Comparison of ENCODE assay signal across 38 cellular contexts in the genomic region with DNA sequence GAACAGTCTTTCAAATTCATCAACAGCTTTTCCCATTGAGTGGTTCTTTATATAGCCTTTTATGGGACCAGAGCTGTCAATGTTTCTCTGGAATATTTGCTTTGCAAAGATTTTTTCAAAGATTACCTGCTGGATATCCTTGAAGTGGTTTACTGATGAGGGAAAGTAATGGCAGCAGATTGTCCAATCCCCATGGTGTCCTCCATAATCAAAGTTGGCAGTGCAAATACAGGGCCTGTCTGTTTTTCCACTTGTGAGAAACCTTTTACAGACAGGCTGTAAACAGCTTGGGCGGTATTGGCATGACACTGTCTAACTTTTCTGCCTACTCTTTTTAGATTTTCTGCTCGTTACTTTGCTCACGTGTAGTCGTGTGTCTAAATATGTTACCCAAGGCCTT.
"Had no signal": no experiment of that assay in that cellular context is flagged by ENCODE, and none has a peak within 500 bp of the region (broad histone marks: within the 10 kb centered on the region; RNA-seq: fewer than 3 reads in every experiment).

No MANE protein-coding gene starts in this region.

- H3K27ac ChIP-seq: adrenal gland, ascending aorta, body of pancreas, brain microvascular endothelial cell, breast epithelium, cardiac muscle cell had no signal

- DNase-seq: activated effector memory CD4-positive, alpha-beta T cell treated with anti-CD3 and anti-CD28 coated beads, Interleukin-2, amount 50 U/mL, for 16 hours; activated effector memory CD4-positive, alpha-beta T cell treated with Interleukin-2 at 50 U/mL for 16 hours; activated gamma-delta T cell; activated gamma-delta T cell treated with Interleukin-2 at 50 U/mL for 16 hours; activated naive CD4-positive, alpha-beta T cell; activated naive CD4-positive, alpha-beta T cell treated with anti-CD3 and anti-CD28 coated beads for 36 hours; activated naive CD4-positive, alpha-beta T cell treated with anti-CD3 and anti-CD28 coated beads, Interleukin-2, amount 10 ng/mL, durations not matched to agents 7 days and 5 days; activated naive CD4-positive, alpha-beta T cell treated with anti-CD3 and anti-CD28 coated beads, Interleukin-2, amount 50 U/mL, for 16 hours; activated naive CD4-positive, alpha-beta T cell treated with Interleukin-2 at 50 U/mL for 16 hours; activated naive CD8-positive, alpha-beta T cell treated with anti-CD3 and anti-CD28 coated beads for 36 hours; activated naive CD8-positive, alpha-beta T cell treated with anti-CD3 and anti-CD28 coated beads, Interleukin-2, amount 10 ng/mL, durations not matched to agents 7 days and 5 days; activated naive CD8-positive, alpha-beta T cell treated with anti-CD3 and anti-CD28 coated beads, Interleukin-2, amount 50 U/mL, for 24 hours; activated T-cell treated with anti-CD3 and anti-CD28 coated beads, Interleukin-2, amount 50 U/mL, for 1 hour; activated T-cell treated with anti-CD3 and anti-CD28 coated beads, Interleukin-2, amount 50 U/mL, for 24 hours; activated T-cell treated with anti-CD3 and anti-CD28 coated beads, Interleukin-2, amount 50 U/mL, for 4 hours; activated T-cell treated with anti-CD3 and anti-CD28 coated beads, Interleukin-2, amount 50 U/mL, for 48 hours; activated T-cell treated with anti-CD3 and anti-CD28 coated beads, Interleukin-2, amount 50 U/mL, for 72 hours; adrenal gland; amniotic stem cell; amygdala; anterior cingulate cortex; aorta; body of pancreas; brain microvascular endothelial cell; caudate nucleus; central memory CD4-positive, alpha-beta T cell; cerebellar nuclear complex had no signal

- H3K9me3 ChIP-seq: adrenal gland, body of pancreas, breast epithelium had no signal

- H3K27me3 Mint-ChIP-seq: activated naive CD4-positive, alpha-beta T cell treated with anti-CD3 and anti-CD28 coated beads, Interleukin-2, amount 10 ng/mL, durations not matched to agents 7 days and 5 days; activated naive CD4-positive, alpha-beta T cell treated with anti-CD3 and anti-CD28 coated beads, Interleukin-2, amount 50 U/mL, for 24 hours; activated naive CD8-positive, alpha-beta T cell treated with anti-CD3 and anti-CD28 coated beads for 36 hours; activated naive CD8-positive, alpha-beta T cell treated with anti-CD3 and anti-CD28 coated beads, Interleukin-2, amount 10 ng/mL, durations not matched to agents 7 days and 5 days; activated naive CD8-positive, alpha-beta T cell treated with anti-CD3 and anti-CD28 coated beads, Interleukin-2, amount 50 U/mL, for 24 hours; activated T-cell treated with anti-CD3 and anti-CD28 coated beads, Interleukin-2, amount 50 U/mL, for 24 hours; brain; central memory CD8-positive, alpha-beta T cell had no signal

- H3K36me3 Mint-ChIP-seq: activated naive CD4-positive, alpha-beta T cell treated with anti-CD3 and anti-CD28 coated beads, Interleukin-2, amount 10 ng/mL, durations not matched to agents 7 days and 5 days; activated naive CD4-positive, alpha-beta T cell treated with anti-CD3 and anti-CD28 coated beads, Interleukin-2, amount 50 U/mL, for 24 hours; activated naive CD8-positive, alpha-beta T cell; activated naive CD8-positive, alpha-beta T cell treated with anti-CD3 and anti-CD28 coated beads for 36 hours; activated naive CD8-positive, alpha-beta T cell treated with anti-CD3 and anti-CD28 coated beads, Interleukin-2, amount 10 ng/mL, durations not matched to agents 7 days and 5 days; brain had no signal

- H3K36me3 ChIP-seq: adrenal gland, ascending aorta, brain microvascular endothelial cell, breast epithelium, cardiac muscle cell had no signal

- H3K4me3 Mint-ChIP-seq: activated naive CD4-positive, alpha-beta T cell treated with anti-CD3 and anti-CD28 coated beads for 36 hours; activated naive CD4-positive, alpha-beta T cell treated with anti-CD3 and anti-CD28 coated beads, Interleukin-2, amount 10 ng/mL, durations not matched to agents 7 days and 5 days; activated naive CD4-positive, alpha-beta T cell treated with anti-CD3 and anti-CD28 coated beads, Interleukin-2, amount 50 U/mL, for 24 hours; activated naive CD8-positive, alpha-beta T cell; activated naive CD8-positive, alpha-beta T cell treated with anti-CD3 and anti-CD28 coated beads for 36 hours; activated naive CD8-positive, alpha-beta T cell treated with anti-CD3 and anti-CD28 coated beads, Interleukin-2, amount 10 ng/mL, durations not matched to agents 7 days and 5 days; activated naive CD8-positive, alpha-beta T cell treated with anti-CD3 and anti-CD28 coated beads, Interleukin-2, amount 50 U/mL, for 24 hours; activated T-cell treated with anti-CD3 and anti-CD28 coated beads, Interleukin-2, amount 50 U/mL, for 24 hours; activated T-cell treated with anti-CD3 and anti-CD28 coated beads, Interleukin-2, amount 50 U/mL, for 4 hours; activated T-cell treated with anti-CD3 and anti-CD28 coated beads, Interleukin-2, amount 50 U/mL, for 72 hours; activated T-helper 1 cell treated with anti-CD3 and anti-CD28 coated beads, Interleukin-12 subunit alpha, Interleukin-12 subunit beta, Interleukin-2, Interleukin-4 antibody, amounts not matched to agents 30 ng/mL and 10 ng/mL and 1 ng/mL, durations not matched to agents 14 hours and 24 hours and 36 hours; activated T-helper 17 cell treated with anti-CD3 and anti-CD28 coated beads, Interleukin-2, amount 50 U/mL, for 72 hours; brain; central memory CD8-positive, alpha-beta T cell had no signal

- H3K4me1 Mint-ChIP-seq: activated naive CD4-positive, alpha-beta T cell treated with anti-CD3 and anti-CD28 coated beads, Interleukin-2, amount 10 ng/mL, durations not matched to agents 7 days and 5 days; activated naive CD4-positive, alpha-beta T cell treated with anti-CD3 and anti-CD28 coated beads, Interleukin-2, amount 50 U/mL, for 24 hours; activated naive CD8-positive, alpha-beta T cell treated with anti-CD3 and anti-CD28 coated beads for 36 hours; activated naive CD8-positive, alpha-beta T cell treated with anti-CD3 and anti-CD28 coated beads, Interleukin-2, amount 10 ng/mL, durations not matched to agents 7 days and 5 days; activated naive CD8-positive, alpha-beta T cell treated with anti-CD3 and anti-CD28 coated beads, Interleukin-2, amount 50 U/mL, for 24 hours; activated T-helper 17 cell treated with anti-CD3 and anti-CD28 coated beads, Interleukin-2, amount 50 U/mL, for 72 hours; brain; central memory CD8-positive, alpha-beta T cell had no signal

- H3K4me1 ChIP-seq: adrenal gland, ascending aorta, body of pancreas, breast epithelium had no signal

- H3K27ac Mint-ChIP-seq: activated naive CD4-positive, alpha-beta T cell treated with anti-CD3 and anti-CD28 coated beads for 36 hours; activated naive CD4-positive, alpha-beta T cell treated with anti-CD3 and anti-CD28 coated beads, Interleukin-2, amount 10 ng/mL, durations not matched to agents 7 days and 5 days; activated naive CD4-positive, alpha-beta T cell treated with anti-CD3 and anti-CD28 coated beads, Interleukin-2, amount 50 U/mL, for 24 hours; activated naive CD4-positive, alpha-beta T cell treated with anti-CD3 and anti-CD28 coated beads, Interleukin-2, amount 50 U/mL, for 72 hours; activated naive CD8-positive, alpha-beta T cell; activated naive CD8-positive, alpha-beta T cell treated with anti-CD3 and anti-CD28 coated beads for 36 hours; activated naive CD8-positive, alpha-beta T cell treated with anti-CD3 and anti-CD28 coated beads, Interleukin-2, amount 10 ng/mL, durations not matched to agents 7 days and 5 days; activated naive CD8-positive, alpha-beta T cell treated with anti-CD3 and anti-CD28 coated beads, Interleukin-2, amount 50 U/mL, for 24 hours; activated T-cell treated with anti-CD3 and anti-CD28 coated beads, Interleukin-2, amount 50 U/mL, for 24 hours; activated T-cell treated with anti-CD3 and anti-CD28 coated beads, Interleukin-2, amount 50 U/mL, for 72 hours; activated T-helper 1 cell treated with anti-CD3 and anti-CD28 coated beads, Interleukin-12 subunit alpha, Interleukin-12 subunit beta, Interleukin-2, Interleukin-4 antibody, amounts not matched to agents 30 ng/mL and 10 ng/mL and 1 ng/mL, durations not matched to agents 14 hours and 24 hours and 36 hours; activated T-helper 17 cell treated with anti-CD3 and anti-CD28 coated beads, Interleukin-2, amount 50 U/mL, for 72 hours; activated T-helper 2 cell treated with anti-CD3 and anti-CD28 coated beads, Interferon-gamma antibody, Interleukin-2, Interleukin-4, amounts not matched to agents 10 μg/mL and 5 μg/mL and 100 μg/mL, durations not matched to agents 14 hours and 24 hours and 36 hours; brain had no signal

- H3K27me3 ChIP-seq: adrenal gland, ascending aorta, body of pancreas, brain microvascular endothelial cell, breast epithelium, cardiac muscle cell had no signal

- ATAC-seq: activated naive CD4-positive, alpha-beta T cell treated with anti-CD3 and anti-CD28 coated beads, Interleukin-2, amount 50 U/mL, for 72 hours; activated naive CD8-positive, alpha-beta T cell treated with anti-CD3 and anti-CD28 coated beads, Interleukin-2, amount 50 U/mL, for 24 hours; activated T-cell treated with anti-CD3 and anti-CD28 coated beads, Interleukin-2, amount 50 U/mL, for 4 hours; activated T-cell treated with anti-CD3 and anti-CD28 coated beads, Interleukin-2, amount 50 U/mL, for 72 hours; activated T-helper 17 cell treated with anti-CD3 and anti-CD28 coated beads, Interleukin-2, amount 50 U/mL, for 72 hours; body of pancreas had no signal

- H3K9me3 Mint-ChIP-seq: activated naive CD4-positive, alpha-beta T cell treated with anti-CD3 and anti-CD28 coated beads, Interleukin-2, amount 10 ng/mL, durations not matched to agents 7 days and 5 days; activated naive CD8-positive, alpha-beta T cell treated with anti-CD3 and anti-CD28 coated beads, Interleukin-2, amount 10 ng/mL, durations not matched to agents 7 days and 5 days; activated naive CD8-positive, alpha-beta T cell treated with anti-CD3 and anti-CD28 coated beads, Interleukin-2, amount 50 U/mL, for 24 hours; activated T-cell treated with anti-CD3 and anti-CD28 coated beads, Interleukin-2, amount 50 U/mL, for 72 hours; activated T-helper 1 cell treated with anti-CD3 and anti-CD28 coated beads, Interleukin-12 subunit alpha, Interleukin-12 subunit beta, Interleukin-2, Interleukin-4 antibody, amounts not matched to agents 30 ng/mL and 10 ng/mL and 1 ng/mL, durations not matched to agents 14 hours and 24 hours and 36 hours; activated T-helper 17 cell treated with anti-CD3 and anti-CD28 coated beads, Interleukin-2, amount 50 U/mL, for 72 hours; activated T-helper 2 cell treated with anti-CD3 and anti-CD28 coated beads, Interferon-gamma antibody, Interleukin-2, Interleukin-4, amounts not matched to agents 10 μg/mL and 5 μg/mL and 100 μg/mL, durations not matched to agents 14 hours and 24 hours and 36 hours had no signal

- H3K4me3 ChIP-seq: adrenal gland, ascending aorta, body of pancreas, breast epithelium, cardiac muscle cell had no signal
